8 cellular contexts compared by ENCODE assay signal in the genomic region with DNA sequence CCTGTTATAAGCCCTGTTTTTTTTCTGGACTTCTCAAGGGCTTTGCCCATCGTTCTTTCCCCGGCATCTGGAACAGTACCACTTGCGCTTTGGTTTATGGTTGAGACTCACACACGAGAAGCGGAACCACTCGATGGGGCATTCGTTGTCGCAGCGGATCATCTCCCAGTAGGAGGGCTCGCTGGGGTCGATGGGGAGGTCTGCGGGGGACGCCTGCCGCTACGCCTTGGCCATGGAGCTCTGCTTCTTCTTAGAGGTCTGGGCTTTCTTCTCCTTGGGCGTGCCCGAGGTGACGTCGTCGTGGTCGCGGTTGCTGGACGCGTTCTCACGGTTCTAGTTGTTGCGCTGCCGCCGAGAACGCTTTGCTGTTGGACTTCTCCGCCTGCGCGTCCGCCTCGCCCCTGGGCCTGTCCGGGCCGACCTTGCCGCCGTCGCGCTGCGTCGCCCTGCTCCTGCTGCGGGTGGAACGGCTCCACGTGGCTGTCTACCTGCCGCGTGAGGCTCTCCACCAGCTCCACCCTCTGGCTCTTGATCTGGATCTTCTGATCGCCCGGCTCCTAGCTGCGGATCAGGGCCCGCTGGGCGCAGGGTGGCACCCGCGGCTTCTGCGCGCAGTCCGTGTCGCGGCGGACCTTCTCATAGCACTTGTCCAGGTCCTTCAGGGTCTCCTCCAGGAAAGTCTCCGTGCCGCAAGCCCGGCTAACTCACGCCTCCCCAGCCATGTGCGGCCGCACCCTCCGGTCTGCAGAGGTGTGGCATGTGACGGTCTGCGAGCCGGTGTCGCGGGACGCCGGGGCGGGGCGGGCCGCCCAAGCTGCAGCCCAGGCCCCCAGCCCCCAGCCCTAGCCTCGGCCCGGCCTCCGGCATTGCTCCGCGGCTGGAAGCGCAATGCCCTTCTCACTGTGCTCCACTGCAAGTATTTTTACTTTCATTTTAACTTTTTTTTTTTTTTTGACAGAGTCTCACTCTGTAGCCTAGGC. TPM values are rescaled to one million over a fixed set of nuclear protein-coding genes. Genes with fewer than 3 reads are reported as not detected.
A peak's percentile ranks its signal among the peaks of the same experiment; 100 is the strongest.
DNase-seq lines count a peak whose midpoint lies in the region; ATAC-seq and TF ChIP-seq lines count a peak whose summit lies in the region.

No MANE protein-coding gene starts in this region.

- H3K36me3 ChIP-seq in MM.1S (replicated peaks; ENCODE audit: insufficient read depth, low read length) (no peaks in the 10 kb centered on the region), rectal smooth muscle tissue (ENCODE audit: control insufficient read depth, insufficient read depth, low read length) (no peaks in the 10 kb centered on the region)

- H4K20me1 ChIP-seq in MM.1S (ENCODE audit: insufficient read depth, low read length): no peaks in the 10 kb centered on the region

- H2AFZ ChIP-seq in MM.1S (ENCODE audit: low read length): peak overlapping the region; percentile 73

- H3K9ac ChIP-seq in MM.1S (ENCODE audit: low read length): peak overlapping the region; percentile 35; the same call in 1 of the 2 replicates
- H3K9ac ChIP-seq in rectal smooth muscle tissue (ENCODE audit: low read length): no peak overlapping the region

- H3K27me3 ChIP-seq in MM.1S (replicated peaks; ENCODE audit: insufficient read depth, low read length) (no peaks in the 10 kb centered on the region), rectal smooth muscle tissue (ENCODE audit: control insufficient read depth, insufficient read depth, low read length) (no peaks in the 10 kb centered on the region)

- H3K79me2 ChIP-seq in MM.1S (ENCODE audit: low read length): no peaks in the 10 kb centered on the region

- no peaks in the 10 kb centered on the region for H3F3A ChIP-seq in MM.1S (ENCODE audit: insufficient read depth, low read length)

- peak overlapping the region; percentile 64 for H3K4me2 ChIP-seq in MM.1S (ENCODE audit: low read depth, low read length)

- TF ChIP-seq CTCF in MM.1S (IDR thresholded peaks at IDR 0.05; ENCODE audit: low read length) (no peak), fibroblast of the aortic adventitia (IDR thresholded peaks at IDR 0.05; ENCODE audit: insufficient read depth, low read length) (no peak)

- H3K9me2 ChIP-seq in MM.1S (replicated peaks; ENCODE audit: insufficient read depth, low read length): no peaks in the 10 kb centered on the region

- peak overlapping the region; percentile 57 for H3K4me3 ChIP-seq in MM.1S (ENCODE audit: low read length)
- H3K4me3 ChIP-seq in fibroblast of the aortic adventitia (ENCODE audit: low read depth, low read length): peak overlapping the region; percentile 62
- H3K4me3 ChIP-seq in rectal smooth muscle tissue (ENCODE audit: low read length): peak overlapping the region; percentile 84

- peak; percentile 77 for ATAC-seq in GM18511 (IDR thresholded peaks at IDR 0.05; ENCODE audit: unreplicated experiment)
- no peak for ATAC-seq in HG03460 (IDR thresholded peaks at IDR 0.05; ENCODE audit: unreplicated experiment)

- DNase-seq in MM.1S (peak; percentile 30), activated T-cell treated with anti-CD3 and anti-CD28 coated beads for 4 hours (peak; percentile 11), fibroblast of the aortic adventitia (ENCODE audit: low read depth) (peak; percentile 42), NCI-H69 (lab: John Stamatoyannopoulos, UW) (no peak), AML-193 (lab: John Stamatoyannopoulos, UW) (no peak)

- no peak overlapping the region for H3K27ac ChIP-seq in MM.1S (ENCODE audit: low read length)
- no peak overlapping the region for H3K27ac ChIP-seq in rectal smooth muscle tissue (ENCODE audit: low read depth, low read length)

- no peaks in the 10 kb centered on the region for H3K9me3 ChIP-seq in MM.1S (replicated peaks; ENCODE audit: insufficient read depth, low read length)

- H3K4me1 ChIP-seq in MM.1S (ENCODE audit: low read length): no peaks in the 10 kb centered on the region
- H3K4me1 ChIP-seq in rectal smooth muscle tissue (ENCODE audit: control insufficient read depth, insufficient read depth, low read length): no peaks in the 10 kb centered on the region

RNA-seq across cellular contexts. Expression of gene OGT, which starts 40.5 kb away (rescaled TPM):
- 93.7 and 174 TPM in 2 replicates for total RNA-seq in fibroblast of the aortic adventitia (ENCODE audit: low replicate concordance)

Comparison
In these comparisons a context has a peak if more than half of its experiments do, and no peak if none do; other contexts are left out.
1. DNase-seq: peak in MM.1S (single experiment), activated T-cell treated with anti-CD3 and anti-CD28 coated beads for 4 hours (single experiment) and fibroblast of the aortic adventitia (single experiment); none in NCI-H69 (single experiment) and AML-193 (0 of 2).
2. Peak in every context shown above with its lines, with median percentiles within 50 percentile points of each other: H3K4me3 ChIP-seq.